27 cellular contexts compared by ENCODE assay signal in the genomic region with DNA sequence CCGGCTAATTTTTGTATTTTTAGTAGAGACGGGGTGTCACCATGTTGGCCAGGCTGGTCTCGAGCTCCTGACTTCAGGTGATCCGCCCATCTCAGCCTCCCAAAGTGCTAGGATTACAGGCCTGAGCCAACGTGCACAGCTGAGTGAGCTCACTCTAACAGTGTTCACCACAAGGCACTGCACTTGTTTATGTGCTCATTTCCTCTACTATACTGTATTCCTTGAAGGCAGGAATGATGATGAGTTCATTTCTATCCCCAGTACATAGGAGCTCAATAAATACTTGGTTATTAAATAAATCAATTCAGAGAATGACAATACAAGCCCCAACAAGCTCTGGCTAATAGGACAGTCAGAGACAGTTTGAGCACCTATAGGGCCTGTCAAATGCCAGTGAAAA. TPM values are rescaled to one million over a fixed set of nuclear protein-coding genes. Genes with fewer than 3 reads are reported as not detected.
"Had no signal": no experiment of that assay in that cellular context is flagged by ENCODE, and none has a peak within 500 bp of the region (broad histone marks: within the 10 kb centered on the region; RNA-seq: fewer than 3 reads in every experiment).

No MANE protein-coding gene starts in this region.

- H3K9me3 Mint-ChIP-seq: activated naive CD8-positive, alpha-beta T cell treated with anti-CD3 and anti-CD28 coated beads, Interleukin-2, amount 10 ng/mL, durations not matched to agents 7 days and 5 days; T-helper 1 cell treated with Interleukin-12 subunit alpha and Interleukin-12 subunit beta and Interleukin-4 antibody, amounts not matched to agents 30 μg/mL and 1 μg/mL, for 36 hours; WTC11 had no signal

- H3K4me2 ChIP-seq: KMS-11 had no signal

- H3K27ac ChIP-seq: adrenal gland, cardiac muscle cell, KMS-11 had no signal

- H3K4me1 Mint-ChIP-seq: activated naive CD8-positive, alpha-beta T cell treated with anti-CD3 and anti-CD28 coated beads, Interleukin-2, amount 10 ng/mL, durations not matched to agents 7 days and 5 days; WTC11 had no signal

- H3K27me3 Mint-ChIP-seq: activated naive CD8-positive, alpha-beta T cell treated with anti-CD3 and anti-CD28 coated beads, Interleukin-2, amount 10 ng/mL, durations not matched to agents 7 days and 5 days had no signal

- FAIRE-seq: colon, RCC 7860 had no signal

- H3K27me3 ChIP-seq: adrenal gland, cardiac muscle cell, MG63 had no signal

- H3K4me3 Mint-ChIP-seq: activated CD8-positive, alpha-beta T cell treated with anti-CD3 and anti-CD28 coated beads, Interleukin-2, amount 10 ng/mL, durations not matched to agents 7 days and 5 days; activated naive CD8-positive, alpha-beta T cell treated with anti-CD3 and anti-CD28 coated beads, Interleukin-2, amount 10 ng/mL, durations not matched to agents 7 days and 5 days; T-helper 1 cell treated with Interleukin-12 subunit alpha and Interleukin-12 subunit beta and Interleukin-4 antibody, amounts not matched to agents 30 μg/mL and 1 μg/mL, for 36 hours; WTC11 had no signal

- H3K9ac ChIP-seq: KMS-11 had no signal

- H3K9me3 ChIP-seq: adrenal gland, MG63 had no signal

- H3K4me1 ChIP-seq: adrenal gland had no signal

- H3K4me3 ChIP-seq: adrenal gland, cardiac muscle cell, MG63 had no signal

- DNase-seq: activated CD4-positive, alpha-beta T cell treated with anti-CD3 and anti-CD28 coated beads for 48 hours; activated CD4-positive, alpha-beta T cell treated with anti-CD3 and anti-CD28 coated beads, Interleukin-2, amount 50 U/mL, for 4 hours; activated CD4-positive, CD25-positive, alpha-beta regulatory T cell treated with anti-CD3 and anti-CD28 coated beads, Interleukin-2, amount 50 U/mL, for 72 hours; activated CD8-positive, alpha-beta memory T cell treated with anti-CD3 and anti-CD28 coated beads, Interleukin-2, amount 50 U/mL, for 48 hours; activated CD8-positive, alpha-beta T cell treated with anti-CD3 and anti-CD28 coated beads, Interleukin-2, amount 10 ng/mL, durations not matched to agents 7 days and 5 days; activated naive CD4-positive, alpha-beta T cell treated with anti-CD3 and anti-CD28 coated beads, Interleukin-2, amount 50 U/mL, for 16 hours; activated naive CD8-positive, alpha-beta T cell treated with anti-CD3 and anti-CD28 coated beads, Interleukin-2, amount 10 ng/mL, durations not matched to agents 7 days and 5 days; activated T-cell treated with anti-CD3 and anti-CD28 coated beads, Interleukin-2, amount 50 U/mL, for 1 hour; adrenal gland; aorta; MG63; NCI-H1105; NCI-H1436; NCI-H187; NCI-H2081; NCI-H446 treated with DMSO at 0.1 percent for 48 hours; NCI-H524 treated with DMSO at 0.1 percent for 48 hours; NCI-H774; PC-3; SHP77 treated with DMSO at 0.1 percent for 48 hours had no signal

- H3K27ac Mint-ChIP-seq: activated CD8-positive, alpha-beta T cell treated with anti-CD3 and anti-CD28 coated beads, Interleukin-2, amount 10 ng/mL, durations not matched to agents 7 days and 5 days; T-helper 1 cell treated with Interleukin-12 subunit alpha and Interleukin-12 subunit beta and Interleukin-4 antibody, amounts not matched to agents 30 μg/mL and 1 μg/mL, for 36 hours had no signal

RNA-seq across cellular contexts. Expression of a gene that starts 46.7 kb away (rescaled TPM):
- total RNA-seq: activated CD8-positive, alpha-beta T cell treated with anti-CD3 and anti-CD28 coated beads, Interleukin-2, amount 10 ng/mL, durations not matched to agents 7 days and 5 days; activated naive CD8-positive, alpha-beta T cell treated with anti-CD3 and anti-CD28 coated beads, Interleukin-2, amount 10 ng/mL, durations not matched to agents 7 days and 5 days; cardiac muscle cell; PC-3; SK-MEL-5; WTC11 had no signal
- polyA plus RNA-seq: cardiac muscle cell had no signal
